ENCODE assay signal across 16 cellular contexts in genomic region chr12:42216737-42217136, GRCh38. TPM values are rescaled to one million over a fixed set of nuclear protein-coding genes. Genes with fewer than 3 reads are reported as not detected.
A peak's percentile ranks its signal among the peaks of the same experiment; 100 is the strongest.
DNase-seq lines count a peak whose midpoint lies in the region; ATAC-seq lines count a peak whose summit lies in the region.
"Had no signal": no experiment of that assay in that cellular context is flagged by ENCODE, and none has a peak within 500 bp of the region (broad histone marks: within the 10 kb centered on the region; RNA-seq: fewer than 3 reads in every experiment).

No MANE protein-coding gene starts in this region.

- H3K27me3 Mint-ChIP-seq in activated CD4-positive, alpha-beta T cell treated with anti-CD3 and anti-CD28 coated beads for 36 hours: no peaks in the 10 kb centered on the region
- H3K27me3 Mint-ChIP-seq in activated CD4-positive, alpha-beta T cell treated with anti-CD3 and anti-CD28 coated beads, Interleukin-2, amount 10 ng/mL, durations not matched to agents 24 days and 14 days: no peaks in the 10 kb centered on the region
- H3K27me3 Mint-ChIP-seq in memory B cell: no peaks in the 10 kb centered on the region

- CTCF ChIA-PET in activated CD4-positive, alpha-beta T cell treated with anti-CD3 and anti-CD28 coated beads for 36 hours (lab: Charles Lee): interaction anchor here (0.6 to 1.0 kb wide), 2 partner anchors 9 to 279 kb away, joined by 3 to 4 read pairs; no protein-coding TSS in a partner anchor

- H3K36me3 Mint-ChIP-seq in activated CD4-positive, alpha-beta T cell treated with anti-CD3 and anti-CD28 coated beads for 36 hours (ENCODE audit: low read depth): peaks cover 2% of the 10 kb centered on the region
- H3K36me3 Mint-ChIP-seq in activated CD4-positive, alpha-beta T cell treated with anti-CD3 and anti-CD28 coated beads, Interleukin-2, amount 10 ng/mL, durations not matched to agents 24 days and 14 days (ENCODE audit: low read depth): peaks cover 4% of the 10 kb centered on the region
- peaks cover 7% of the 10 kb centered on the region for H3K36me3 Mint-ChIP-seq in memory B cell

- no peak overlapping the region for H3K4me3 Mint-ChIP-seq in activated CD4-positive, alpha-beta T cell treated with anti-CD3 and anti-CD28 coated beads for 36 hours
- H3K4me3 Mint-ChIP-seq in activated CD4-positive, alpha-beta T cell treated with anti-CD3 and anti-CD28 coated beads, Interleukin-2, amount 10 ng/mL, durations not matched to agents 24 days and 14 days: no peak overlapping the region
- H3K4me3 Mint-ChIP-seq in memory B cell: no peak overlapping the region

- H3K27ac Mint-ChIP-seq in activated CD4-positive, alpha-beta T cell treated with anti-CD3 and anti-CD28 coated beads for 36 hours: peak overlapping the region; percentile 21
- no peak overlapping the region for H3K27ac Mint-ChIP-seq in activated CD4-positive, alpha-beta T cell treated with anti-CD3 and anti-CD28 coated beads, Interleukin-2, amount 10 ng/mL, durations not matched to agents 24 days and 14 days
- H3K27ac Mint-ChIP-seq in memory B cell: peak overlapping the region; percentile 6

- H3K9me3 Mint-ChIP-seq in activated CD4-positive, alpha-beta T cell treated with anti-CD3 and anti-CD28 coated beads for 36 hours (ENCODE audit: low read depth): no peaks in the 10 kb centered on the region
- no peaks in the 10 kb centered on the region for H3K9me3 Mint-ChIP-seq in activated CD4-positive, alpha-beta T cell treated with anti-CD3 and anti-CD28 coated beads, Interleukin-2, amount 10 ng/mL, durations not matched to agents 24 days and 14 days
- no peaks in the 10 kb centered on the region for H3K9me3 Mint-ChIP-seq in memory B cell

- no peak for DNase-seq in activated CD4-positive, alpha-beta T cell treated with anti-CD3 and anti-CD28 coated beads for 36 hours
- DNase-seq in activated CD4-positive, alpha-beta T cell treated with anti-CD3 and anti-CD28 coated beads, Interleukin-2, amount 10 ng/mL, durations not matched to agents 24 days and 14 days: no peak
- DNase-seq in NCI-H69 (lab: John Stamatoyannopoulos, UW) (peak; percentile 7), memory B cell (ENCODE audit: low spot score in 2 of 2) (no peak), mucosa of gallbladder (ENCODE audit: low spot score) (no peak)
- DNase-seq: Calu3, GOT3, MV-4-11, NCI-H1436, NCI-H2029 treated with DMSO at 0.1 percent for 48 hours, NCI-H524 treated with DMSO at 0.1 percent for 48 hours, PC-3 had no signal

- peak; percentile 64 for ATAC-seq in activated CD4-positive, alpha-beta T cell treated with anti-CD3 and anti-CD28 coated beads for 36 hours
- peak; percentile 34 for ATAC-seq in GM18868 (IDR thresholded peaks at IDR 0.05; ENCODE audit: unreplicated experiment)
- no peak for ATAC-seq in memory B cell (ENCODE audit: low read depth)
- ATAC-seq in HG03097 (IDR thresholded peaks at IDR 0.05; ENCODE audit: low FRiP score, unreplicated experiment): no peak
- no peak for ATAC-seq in HG03196 (IDR thresholded peaks at IDR 0.05; ENCODE audit: unreplicated experiment)
- ATAC-seq: GM12878, PC-3 had no signal

- intact Hi-C loops in activated CD4-positive, alpha-beta T cell treated with anti-CD3 and anti-CD28 coated beads for 36 hours (cut with DNase I, micrococcal nuclease): no loop called here
- intact Hi-C loops in activated CD4-positive, alpha-beta T cell treated with anti-CD3 and anti-CD28 coated beads, Interleukin-2, amount 10 ng/mL, durations not matched to agents 24 days and 14 days (cut with micrococcal nuclease): no loop called here

- H3K4me1 Mint-ChIP-seq in activated CD4-positive, alpha-beta T cell treated with anti-CD3 and anti-CD28 coated beads for 36 hours: peaks cover 34% of the 10 kb centered on the region
- peaks cover 7% of the 10 kb centered on the region for H3K4me1 Mint-ChIP-seq in activated CD4-positive, alpha-beta T cell treated with anti-CD3 and anti-CD28 coated beads, Interleukin-2, amount 10 ng/mL, durations not matched to agents 24 days and 14 days
- H3K4me1 Mint-ChIP-seq in memory B cell: peaks cover 24% of the 10 kb centered on the region

- POLR2A ChIA-PET in activated CD4-positive, alpha-beta T cell treated with anti-CD3 and anti-CD28 coated beads for 36 hours (lab: Charles Lee): no interaction called here

RNA-seq across cellular contexts. Expression of gene YAF2, which starts 21.3 kb away (rescaled TPM):
- total RNA-seq in activated CD4-positive, alpha-beta T cell treated with anti-CD3 and anti-CD28 coated beads for 36 hours: 10 to 100 TPM; 32.8 to 34.4 TPM
- total RNA-seq in activated CD4-positive, alpha-beta T cell treated with anti-CD3 and anti-CD28 coated beads, Interleukin-2, amount 10 ng/mL, durations not matched to agents 24 days and 14 days: 40.7 and 47.1 TPM in 2 replicates
- total RNA-seq in mucosa of gallbladder: 23.8 TPM

Comparison
In these comparisons a context has a peak if more than half of its experiments do, and no peak if none do; other contexts are left out.
1. ATAC-seq: peak in activated CD4-positive, alpha-beta T cell treated with anti-CD3 and anti-CD28 coated beads for 36 hours (single experiment) and GM18868 (single experiment); none in memory B cell (single experiment), HG03097 (single experiment) and HG03196 (single experiment).